In genomic region chr1:201350361-201350725, GRCh38 we compare ENCODE assay signal across 19 cellular contexts. TPM values are rescaled to one million over a fixed set of nuclear protein-coding genes. Genes with fewer than 3 reads are reported as not detected.
A peak's percentile ranks its signal among the peaks of the same experiment; 100 is the strongest.
DNase-seq lines count a peak whose midpoint lies in the region; ATAC-seq and TF ChIP-seq lines count a peak whose summit lies in the region.
"Had no signal": no experiment of that assay in that cellular context is flagged by ENCODE, and none has a peak within 500 bp of the region (broad histone marks: within the 10 kb centered on the region; RNA-seq: fewer than 3 reads in every experiment).

No MANE protein-coding gene starts in this region.

- H3K9me3 ChIP-seq in lower lobe of right lung: no peaks in the 10 kb centered on the region
- H3K9me3 ChIP-seq in aorta (ENCODE audit: control insufficient read depth, low read length): no peaks in the 10 kb centered on the region

- H3K36me3 Mint-ChIP-seq in WTC11 (no peaks in the 10 kb centered on the region), chondrocyte (ENCODE audit: low read depth) (peaks cover 3% of the 10 kb centered on the region)
- H3K36me3 Mint-ChIP-seq: CD4-positive, alpha-beta memory T cell had no signal

- H3K27me3 ChIP-seq in lower lobe of right lung (ENCODE audit: low read depth) (no peaks in the 10 kb centered on the region), aorta (ENCODE audit: control insufficient read depth in 1 of 2, insufficient read depth in 2 of 2, low read length in 1 of 2) (no peaks in the 10 kb centered on the region)

- H3K4me1 Mint-ChIP-seq in WTC11 (peaks cover 37% of the 10 kb centered on the region), chondrocyte (ENCODE audit: low read depth) (peaks cover 7% of the 10 kb centered on the region)
- H3K4me1 Mint-ChIP-seq: CD4-positive, alpha-beta memory T cell had no signal

- ATAC-seq in WTC11 (no peak), lower lobe of right lung (no peak), aorta (ENCODE audit: low FRiP score) (no peak), omental fat pad (ENCODE audit: low FRiP score) (no peak)

- H3K9me3 Mint-ChIP-seq in WTC11 (no peaks in the 10 kb centered on the region), chondrocyte (ENCODE audit: low read depth) (no peaks in the 10 kb centered on the region)
- H3K9me3 Mint-ChIP-seq: CD4-positive, alpha-beta memory T cell had no signal

- H3K4me3 Mint-ChIP-seq in WTC11 (no peak overlapping the region), chondrocyte (ENCODE audit: unreplicated experiment) (no peak overlapping the region)
- H3K4me3 Mint-ChIP-seq: CD4-positive, alpha-beta memory T cell had no signal

- TF ChIP-seq CTCF in WTC11 (IDR thresholded peaks at IDR 0.05): no peak
- no peak for TF ChIP-seq CTCF in chondrocyte (IDR thresholded peaks at IDR 0.05)
- TF ChIP-seq CTCF in lower lobe of right lung (IDR thresholded peaks at IDR 0.05): no peak
- TF ChIP-seq CTCF in omental fat pad (IDR thresholded peaks at IDR 0.05): no peak

- H3K27ac ChIP-seq in lower lobe of right lung (no peak overlapping the region), aorta (ENCODE audit: low read depth in 1 of 2, low read length in 2 of 2) (no peak overlapping the region)
- H3K27ac ChIP-seq: GM23248 had no signal

- H3K4me3 ChIP-seq in lower lobe of right lung (no peak overlapping the region), aorta (ENCODE audit: low read length in 2 of 2) (no peak overlapping the region)
- H3K4me3 ChIP-seq: GM23248 had no signal

- no peaks in the 10 kb centered on the region for H3K36me3 ChIP-seq in lower lobe of right lung
- no peaks in the 10 kb centered on the region for H3K36me3 ChIP-seq in aorta (ENCODE audit: control insufficient read depth in 1 of 2, insufficient read depth in 2 of 2, low read length in 1 of 2)

- 76 to 86% methylated on average over 2 of the region's 2 CpGs for whole genome bisulfite sequencing in aorta, 2 donors

- DNase-seq in WTC11 (ENCODE audit: low spot score) (peak; percentile 4), chondrocyte (ENCODE audit: low spot score) (peak; percentile 40), lower lobe of right lung (peak; percentile 14), aorta (peak; percentile 10 to 53), omental fat pad (ENCODE audit: low spot score) (no peak), NCI-H526 treated with DMSO at 0.1 percent for 48 hours (lab: John Stamatoyannopoulos, UW) (no peak)
- DNase-seq: C1 segment of cervical spinal cord; Calu3; CD4-positive, alpha-beta memory T cell; COR-L47; DMS53; DMS79 treated with DMSO at 0.1 percent for 48 hours; GF-D8; GM23248; H7; HCEC 1CT had no signal

- POLR2A ChIA-PET in WTC11 (lab: Charles Lee): no interaction called here

- H3K4me1 ChIP-seq in lower lobe of right lung: peaks cover 4% of the 10 kb centered on the region
- H3K4me1 ChIP-seq in aorta (ENCODE audit: control insufficient read depth in 1 of 2, insufficient read depth in 2 of 2, low read length in 2 of 2): no peaks in the 10 kb centered on the region

- CTCF ChIA-PET in WTC11 (lab: Charles Lee): interaction anchor here (0.7 to 7.7 kb wide), 5 partner anchors 10 to 91 kb away, joined by 3 to 175 read pairs (median 5); no protein-coding TSS in a partner anchor

- H3K27me3 Mint-ChIP-seq in WTC11 (ENCODE audit: low read depth): no peaks in the 10 kb centered on the region; the same call in 1 of the 2 replicates
- H3K27me3 Mint-ChIP-seq in chondrocyte (ENCODE audit: low read depth): peaks cover 17% of the 10 kb centered on the region

- H3K27ac Mint-ChIP-seq in WTC11 (no peak overlapping the region), chondrocyte (ENCODE audit: unreplicated experiment) (no peak overlapping the region)

- intact Hi-C loops in lower lobe of right lung (cut with DNase I) (no loop called here), aorta (cut with DNase I) (no loop called here)

TF ChIP-seq in WTC11, 78 proteins besides CTCF, POLR2A, EP300 and RAD21:
- TF ChIP-seq ZBTB21 (CRISPR knock-in tag; IDR thresholded peaks at IDR 0.05; ENCODE audit: borderline replicate concordance) (no peak), NFYB (CRISPR knock-in tag; conservative IDR thresholded peaks at IDR 0.05; ENCODE audit: low read depth) (no peak), NR2C2 (CRISPR knock-in tag; IDR thresholded peaks at IDR 0.05) (no peak), CBFB (CRISPR knock-in tag; IDR thresholded peaks at IDR 0.05; ENCODE audit: low read depth) (no peak), NFATC4 (CRISPR knock-in tag; IDR thresholded peaks at IDR 0.05) (no peak), PRRX2 (CRISPR knock-in tag; IDR thresholded peaks at IDR 0.05) (no peak), TEAD4 (CRISPR knock-in tag; IDR thresholded peaks at IDR 0.05) (no peak), SP1 (CRISPR knock-in tag; conservative IDR thresholded peaks at IDR 0.05) (no peak), STAT6 (CRISPR knock-in tag; conservative IDR thresholded peaks at IDR 0.05; ENCODE audit: low read depth) (no peak), CREM (CRISPR knock-in tag; IDR thresholded peaks at IDR 0.05) (no peak), SMAD3 (CRISPR knock-in tag; IDR thresholded peaks at IDR 0.05; ENCODE audit: borderline replicate concordance) (no peak), ZNF232 (CRISPR knock-in tag; IDR thresholded peaks at IDR 0.05) (no peak), ZNF423 (CRISPR knock-in tag; IDR thresholded peaks at IDR 0.05) (no peak), ZNF317 (CRISPR knock-in tag; IDR thresholded peaks at IDR 0.05; ENCODE audit: borderline replicate concordance, low read depth) (no peak)
- TF ChIP-seq, protein P1, sequence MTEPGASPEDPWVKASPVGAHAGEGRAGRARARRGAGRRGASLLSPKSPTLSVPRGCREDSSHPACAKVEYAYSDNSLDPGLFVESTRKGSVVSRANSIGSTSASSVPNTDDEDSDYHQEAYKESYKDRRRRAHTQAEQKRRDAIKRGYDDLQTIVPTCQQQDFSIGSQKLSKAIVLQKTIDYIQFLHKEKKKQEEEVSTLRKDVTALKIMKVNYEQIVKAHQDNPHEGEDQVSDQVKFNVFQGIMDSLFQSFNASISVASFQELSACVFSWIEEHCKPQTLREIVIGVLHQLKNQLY (CRISPR knock-in tag; IDR thresholded peaks at IDR 0.05): no peak
- TF ChIP-seq, protein P2, sequence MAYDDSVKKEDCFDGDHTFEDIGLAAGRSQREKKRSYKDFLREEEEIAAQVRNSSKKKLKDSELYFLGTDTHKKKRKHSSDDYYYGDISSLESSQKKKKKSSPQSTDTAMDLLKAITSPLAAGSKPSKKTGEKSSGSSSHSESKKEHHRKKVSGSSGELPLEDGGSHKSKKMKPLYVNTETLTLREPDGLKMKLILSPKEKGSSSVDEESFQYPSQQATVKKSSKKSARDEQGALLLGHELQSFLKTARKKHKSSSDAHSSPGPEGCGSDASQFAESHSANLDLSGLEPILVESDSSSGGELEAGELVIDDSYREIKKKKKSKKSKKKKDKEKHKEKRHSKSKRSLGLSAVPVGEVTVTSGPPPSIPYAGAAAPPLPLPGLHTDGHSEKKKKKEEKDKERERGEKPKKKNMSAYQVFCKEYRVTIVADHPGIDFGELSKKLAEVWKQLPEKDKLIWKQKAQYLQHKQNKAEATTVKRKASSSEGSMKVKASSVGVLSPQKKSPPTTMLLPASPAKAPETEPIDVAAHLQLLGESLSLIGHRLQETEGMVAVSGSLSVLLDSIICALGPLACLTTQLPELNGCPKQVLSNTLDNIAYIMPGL (CRISPR knock-in tag; IDR thresholded peaks at IDR 0.05): no peak

RNA-seq across cellular contexts. Expression of gene TNNT2, which starts 27.1 kb away (rescaled TPM):
- 6.1 to 10.1 TPM (median 7.9 TPM) in 3 replicates for total RNA-seq in WTC11 (2021)
- total RNA-seq in chondrocyte: 20.3 to 21.6 TPM (median 21.2 TPM) in 3 replicates
- total RNA-seq in lower lobe of right lung: 6.4 TPM
- under 1 TPM; 0.21 to 0.36 TPM for total RNA-seq in aorta
- 10 to 100 TPM in 1 of 2 donors, 1 to 10 TPM in 1; 1.0 to 24.0 TPM for polyA plus RNA-seq in aorta
- 1 to 10 TPM in 3 of 4 donors, not detected in 1; 2.0 to 2.4 (median 2.1) TPM for total RNA-seq in omental fat pad
- total RNA-seq: CD4-positive, alpha-beta memory T cell; Daoy; GM23248 had no signal
- polyA plus RNA-seq: BJ; CD4-positive, alpha-beta memory T cell; GM23248 had no signal

RNA-seq across cellular contexts. Expression of gene LAD1, which starts 48.8 kb away (rescaled TPM):
- total RNA-seq in WTC11 (2021) (14.5 to 15.6 TPM (median 14.9 TPM) in 3 replicates), chondrocyte (0.17 to 0.34 TPM in 2 of 3 replicates, not detected in the other), lower lobe of right lung (35.3 TPM), aorta (under 1 TPM in 1 of 2 donors, not detected in 1; 0.71 TPM), omental fat pad (under 1 TPM in 3 of 4 donors, not detected in 1; 0.19 to 0.48 (median 0.25) TPM)
- polyA plus RNA-seq in aorta: 10 to 100 TPM in 1 of 2 donors, under 1 TPM in 1; 0.82 to 33.8 TPM
- total RNA-seq: A673, GM23248 had no signal
- polyA plus RNA-seq: BJ; CD4-positive, alpha-beta memory T cell; GM23248 had no signal

Comparison
In these comparisons a context has a peak if more than half of its experiments do, and no peak if none do; other contexts are left out.
1. DNase-seq: peak in WTC11 (single experiment), chondrocyte (single experiment), lower lobe of right lung (single experiment) and aorta (2 of 2); none in omental fat pad (single experiment) and NCI-H526 treated with DMSO at 0.1 percent for 48 hours (single experiment).